In genomic region chr16:71282943-71283342, GRCh38 we compare ENCODE assay signal across 14 cellular contexts. TPM values are rescaled to one million over a fixed set of nuclear protein-coding genes. Genes with fewer than 3 reads are reported as not detected.
DNase-seq lines count a peak whose midpoint lies in the region; ATAC-seq, FAIRE-seq and TF ChIP-seq lines count a peak whose summit lies in the region.
"Had no signal": no experiment of that assay in that cellular context is flagged by ENCODE, and none has a peak within 500 bp of the region (broad histone marks: within the 10 kb centered on the region; RNA-seq: fewer than 3 reads in every experiment).

No MANE protein-coding gene starts in this region.

- FAIRE-seq in HTR-8/SVneo (lab: Jason Lieb, UNC), result peak; percentile 57
- FAIRE-seq: GM12878 had no signal

- no peak for DNase-seq in HTR-8/SVneo (ENCODE audit: insufficient read length, low spot score)
- DNase-seq in dermis blood vessel endothelial cell, result peak; percentile 72
- peak; percentile 20 for DNase-seq in kidney tubule cell (ENCODE audit: low spot score)
- DNase-seq in renal cortical epithelial cell (ENCODE audit: low read depth), result peak; percentile 13
- no peak for DNase-seq in GM13977 (ENCODE audit: low spot score)
- no peak for DNase-seq in activated gamma-delta T cell treated with Interleukin-2 at 50 U/mL for 16 hours
- DNase-seq: BE2C; CD4-positive, alpha-beta memory T cell; DMS79; GOT3; H9 had no signal

- TF ChIP-seq CTCF in GM13977 (IDR thresholded peaks at IDR 0.05; ENCODE audit: extremely low read depth, insufficient read depth, missing control alignments), result no peak

- ATAC-seq in GM19351 (IDR thresholded peaks at IDR 0.05; ENCODE audit: unreplicated experiment), result no peak
- ATAC-seq: GM12878 had no signal

- in situ Hi-C loops in GM13977 (cut with MboI; ENCODE audit: low pct_unique_long_range_greater_than_20kb, low sequenced_read_pairs, unreplicated experiment), result no loop called here

RNA-seq across cellular contexts. Expression of gene CMTR2, which starts 6.3 kb away (rescaled TPM):
- total RNA-seq in dermis blood vessel endothelial cell (40.5 and 42.7 TPM in 2 replicates), renal cortical epithelial cell (35.5 and 53.3 TPM in 2 replicates)

RNA-seq across cellular contexts. Expression of gene HYDIN, which starts 52.4 kb away (rescaled TPM):
- total RNA-seq in dermis blood vessel endothelial cell (0.17 TPM in 1 of 2 replicates, not detected in the other), renal cortical epithelial cell (2.1 and 18.7 TPM in 2 replicates)
- total RNA-seq: CD4-positive, alpha-beta memory T cell; G401; GM12878 had no signal

Comparison
In these comparisons a context has a peak if more than half of its experiments do, and no peak if none do; other contexts are left out.
1. DNase-seq: peak in dermis blood vessel endothelial cell (single experiment), kidney tubule cell (single experiment) and renal cortical epithelial cell (single experiment); none in HTR-8/SVneo (single experiment), GM13977 (single experiment) and activated gamma-delta T cell treated with Interleukin-2 at 50 U/mL for 16 hours (single experiment).